ENCODE assay signal across 15 cellular contexts in genomic region chr4:76606662-76607265, GRCh38.
DNase-seq lines count a peak whose midpoint lies in the region; ATAC-seq, FAIRE-seq and TF ChIP-seq lines count a peak whose summit lies in the region.
"Had no signal": no experiment of that assay in that cellular context is flagged by ENCODE, and none has a peak within 500 bp of the region (broad histone marks: within the 10 kb centered on the region; RNA-seq: fewer than 3 reads in every experiment).

No MANE protein-coding gene starts in this region.

- H4K5ac ChIP-seq in H9 (ENCODE audit: insufficient read length, low read depth, low read length) = no peak overlapping the region
- peak overlapping the region; percentile 55 for H4K5ac ChIP-seq in H1 (ENCODE audit: insufficient read length, low read depth, low read length)

- DNase-seq in H9 (no peak), NAMALWA (ENCODE audit: low spot score) (peak; percentile 61), H1 (ENCODE audit: low read depth in 1 of 2, low spot score in 2 of 2) (no peak), osteocyte (ENCODE audit: extremely low spot score, unreplicated experiment) (no peak), SIG-M5 (lab: John Stamatoyannopoulos, UW) (no peak), PC-3 (no peak)
- DNase-seq: activated naive CD4-positive, alpha-beta T cell treated with anti-CD3 and anti-CD28 coated beads for 36 hours; CD4-positive, CD25-positive, alpha-beta regulatory T cell; glutamatergic neuron; left cardiac atrium; NCI-H446 treated with DMSO at 0.1 percent for 48 hours; Peyer's patch; stimulated activated CD8-positive, alpha-beta memory T cell treated with anti-CD3 and anti-CD28 coated beads, Interleukin-4, amount 100 ng/mL, for 48 hours; thyroid gland had no signal

- H3K56ac ChIP-seq in H9 (ENCODE audit: insufficient read length, low read depth, low read length) = no peak overlapping the region
- peak overlapping the region; percentile 77 for H3K56ac ChIP-seq in H1 (replicated peaks; ENCODE audit: insufficient read length, low read depth, low read length)

- no CpG with 5 or more reads among the region's 1 CpG for WGBS in H9 (ENCODE audit: extremely low coverage, insufficient read length, low lambda C conversion rate)
- WGBS in H1 (ENCODE audit: extremely low coverage in 1 of 2, insufficient coverage in 1 of 2, insufficient read length in 1 of 2, insufficient replicate concordance in 2 of 2, low coverage in 1 of 2, low lambda C conversion rate in 2 of 2, missing lambda C conversion rate in 1 of 2), 2 experiments = 80% methylated on average over 1 of the region's 1 CpG; no CpG with 5 or more reads in 1 of the 2 experiments

- no peak overlapping the region for H3T11ph ChIP-seq in H9 (ENCODE audit: low read length)

- no peaks in the 10 kb centered on the region for H3K36me3 ChIP-seq in H1 (ENCODE audit: control insufficient read depth in 2 of 4, insufficient read depth in 4 of 4, low read length in 3 of 4)
- no peaks in the 10 kb centered on the region for H3K36me3 ChIP-seq in PC-3 (ENCODE audit: low read depth, low read length)
- H3K36me3 ChIP-seq: Peyer's patch, thyroid gland had no signal

- H3K23me2 ChIP-seq in H9 (ENCODE audit: insufficient read length, low read depth, low read length, poor library complexity, severe bottlenecking) (no peaks in the 10 kb centered on the region), H1 (ENCODE audit: low read depth, low read length) (no peaks in the 10 kb centered on the region)

- H4K20me1 ChIP-seq in H9 (ENCODE audit: control insufficient read depth, insufficient read depth, insufficient read length) (no peaks in the 10 kb centered on the region), H1 (replicated peaks in 1 of 2; ENCODE audit: control insufficient read depth in 1 of 2, insufficient read depth in 2 of 2, low read length in 2 of 2) (no peaks in the 10 kb centered on the region), PC-3 (ENCODE audit: low read length) (no peaks in the 10 kb centered on the region)

- H3K79me2 ChIP-seq in H9 (ENCODE audit: insufficient read depth, low read length) (no peaks in the 10 kb centered on the region), H1 (ENCODE audit: control insufficient read depth in 1 of 2, insufficient read depth in 2 of 2, low read length in 2 of 2) (no peaks in the 10 kb centered on the region), PC-3 (ENCODE audit: low read length) (no peaks in the 10 kb centered on the region)

- H3K9me3 Mint-ChIP-seq in H9 = no peaks in the 10 kb centered on the region; a peak in 1 of 5 replicates
- no peaks in the 10 kb centered on the region for H3K9me3 Mint-ChIP-seq in osteocyte (ENCODE audit: unreplicated experiment)
- H3K9me3 Mint-ChIP-seq: activated naive CD4-positive, alpha-beta T cell treated with anti-CD3 and anti-CD28 coated beads for 36 hours had no signal

- no peak for TF ChIP-seq RAD21 in H1 (IDR thresholded peaks at IDR 0.05 in 1 of 2, conservative IDR thresholded peaks at IDR 0.05 in 1 of 2; ENCODE audit: low read depth in 2 of 2, low read length in 2 of 2)

- H3F3A ChIP-seq in PC-3 (ENCODE audit: low read length, unreplicated experiment) = no peaks in the 10 kb centered on the region

- no peak overlapping the region for H3K23ac ChIP-seq in H9 (ENCODE audit: insufficient read length, low read depth, low read length)
- no peak overlapping the region for H3K23ac ChIP-seq in H1 (ENCODE audit: insufficient read length)

- no peaks in the 10 kb centered on the region for H3K9me2 ChIP-seq in PC-3 (replicated peaks; ENCODE audit: low read length)

- no peak overlapping the region for H3K4me2 ChIP-seq in H9 (ENCODE audit: insufficient read depth, insufficient read length, low read length)
- peak overlapping the region; percentile 14 to 17; a peak in 2 of 4 replicates for H3K4me2 ChIP-seq in H1 (ENCODE audit: insufficient read depth in 1 of 2, low read depth in 2 of 2, low read length in 2 of 2)
- no peak overlapping the region for H3K4me2 ChIP-seq in PC-3 (ENCODE audit: low read length)

- H4K91ac ChIP-seq in H9 (ENCODE audit: insufficient read length, low read depth, low read length) (no peak overlapping the region), H1 (replicated peaks; ENCODE audit: insufficient read length, low read length) (no peak overlapping the region)

- H2BK12ac ChIP-seq in H9 (ENCODE audit: insufficient read length, low read depth, low read length) (no peak overlapping the region), H1 (ENCODE audit: low read depth, low read length) (no peak overlapping the region)

- H2AFZ ChIP-seq in H9 (ENCODE audit: low read length) = no peak overlapping the region
- H2AFZ ChIP-seq in H1 (ENCODE audit: low read length) = no peak overlapping the region
- no peak overlapping the region for H2AFZ ChIP-seq in PC-3 (ENCODE audit: low read length)

- H2BK20ac ChIP-seq in H9 (ENCODE audit: low read depth, low read length, poor library complexity, severe bottlenecking) (peak overlapping the region; percentile 65), H1 (ENCODE audit: low read length) (no peak overlapping the region)

- H3K27ac Mint-ChIP-seq in H9 (peak overlapping the region in 2 of 3 experiments; percentile 1 to 92; a peak in 3 of 7 replicates), osteocyte (ENCODE audit: unreplicated experiment) (peak overlapping the region; percentile 50)
- H3K27ac Mint-ChIP-seq: activated naive CD4-positive, alpha-beta T cell treated with anti-CD3 and anti-CD28 coated beads for 36 hours; CD4-positive, CD25-positive, alpha-beta regulatory T cell had no signal

- no TSS peak for BruUV-seq in PC-3 (replicated peaks; lab: Mats Ljungman, UMichigan)

- H3K27ac ChIP-seq in H9 (ENCODE audit: insufficient read length, low read depth, low read length) = no peak overlapping the region
- H3K27ac ChIP-seq in H1 (ENCODE audit: low read depth, low read length) = no peak overlapping the region
- H3K27ac ChIP-seq in PC-3 (ENCODE audit: low read length) = no peak overlapping the region
- H3K27ac ChIP-seq: thyroid gland had no signal

- H3K4me3 Mint-ChIP-seq in H9 (no peak overlapping the region; a peak in 1 of 5 replicates), osteocyte (ENCODE audit: unreplicated experiment) (no peak overlapping the region)
- H3K4me3 Mint-ChIP-seq: activated naive CD4-positive, alpha-beta T cell treated with anti-CD3 and anti-CD28 coated beads for 36 hours; CD4-positive, CD25-positive, alpha-beta regulatory T cell had no signal

- no peaks in the 10 kb centered on the region for H3K27me3 ChIP-seq in H9 (ENCODE audit: insufficient read depth, low read length)
- no peaks in the 10 kb centered on the region for H3K27me3 ChIP-seq in H1 (replicated peaks in 1 of 4; ENCODE audit: control insufficient read depth in 3 of 4, extremely low read depth in 1 of 4, insufficient read depth in 3 of 4, low read length in 3 of 4)
- H3K27me3 ChIP-seq in PC-3 (ENCODE audit: low read length) = no peaks in the 10 kb centered on the region
- H3K27me3 ChIP-seq: Peyer's patch, thyroid gland had no signal

- H2BK15ac ChIP-seq in H9 (ENCODE audit: low read depth, low read length) (no peak overlapping the region), H1 (ENCODE audit: low read length) (no peak overlapping the region)

- no peak overlapping the region for H3K9ac ChIP-seq in H9 (ENCODE audit: extremely low read depth, insufficient read length, low read length)
- no peak overlapping the region for H3K9ac ChIP-seq in H1 (replicated peaks in 1 of 4; ENCODE audit: extremely low read depth in 1 of 4, low read depth in 3 of 4, low read length in 3 of 4)
- H3K9ac ChIP-seq in PC-3 (ENCODE audit: low read length) = no peak overlapping the region

- H3K4me1 Mint-ChIP-seq in H9 (peaks cover 55 to 60% of the 10 kb centered on the region in 2 experiments), osteocyte (ENCODE audit: unreplicated experiment) (peaks cover 22% of the 10 kb centered on the region)
- H3K4me1 Mint-ChIP-seq: CD4-positive, CD25-positive, alpha-beta regulatory T cell had no signal

- H2AK5ac ChIP-seq in H9 (ENCODE audit: insufficient read length, low read length) (no peak overlapping the region), H1 (ENCODE audit: low read depth, low read length) (no peak overlapping the region)

- TF ChIP-seq EP300 in H1 (IDR thresholded peaks at IDR 0.05; ENCODE audit: borderline replicate concordance in 1 of 2, low read depth in 2 of 2, low read length in 2 of 2) = no peak

- H3K9me3 ChIP-seq in H9 (ENCODE audit: control insufficient read depth, low read depth, low read length) (no peaks in the 10 kb centered on the region), H1 (ENCODE audit: insufficient read depth in 2 of 2, low read depth in 1 of 2, low read length in 1 of 2) (no peaks in the 10 kb centered on the region), PC-3 (ENCODE audit: low read length) (no peaks in the 10 kb centered on the region)
- H3K9me3 ChIP-seq: Peyer's patch, thyroid gland had no signal

- H3K36me3 Mint-ChIP-seq in H9 (ENCODE audit: insufficient read depth in 1 of 3, low read depth in 3 of 3) (no peaks in the 10 kb centered on the region), osteocyte (ENCODE audit: unreplicated experiment) (no peaks in the 10 kb centered on the region)
- H3K36me3 Mint-ChIP-seq: CD4-positive, CD25-positive, alpha-beta regulatory T cell had no signal

- TF ChIP-seq CTCF in H9 (conservative IDR thresholded peaks at IDR 0.05) (no peak), H1 (IDR thresholded peaks at IDR 0.05; ENCODE audit: control extremely low read depth in 1 of 3, insufficient read depth in 1 of 3, low read depth in 1 of 3, low read length in 3 of 3) (no peak), osteocyte (IDR thresholded peaks at IDR 0.05) (no peak), PC-3 (conservative IDR thresholded peaks at IDR 0.05; ENCODE audit: low read depth, low read length) (no peak)

- H4K8ac ChIP-seq in H9 (replicated peaks; ENCODE audit: insufficient read length, low read depth, low read length) (no peak overlapping the region), H1 (ENCODE audit: extremely low read depth, insufficient read depth, low read length) (no peak overlapping the region; the same call in 1 of the 2 replicates)

- H3K79me1 ChIP-seq in H9 (ENCODE audit: insufficient read depth, low read depth, low read length, poor library complexity, severe bottlenecking) = no peaks in the 10 kb centered on the region
- H3K79me1 ChIP-seq in H1 (ENCODE audit: low read depth, low read length) = no peaks in the 10 kb centered on the region

- H3K18ac ChIP-seq in H9 (ENCODE audit: insufficient read length, low read depth, low read length) (no peak overlapping the region), H1 (ENCODE audit: extremely low read depth, low read length) (no peak overlapping the region; the same call in 1 of the 2 replicates)

- CTCF ChIA-PET in H1 (lab: Charles Lee; ENCODE audit: partially characterized antibody) (interaction anchor here (0.7 to 1.7 kb wide), 7 partner anchors 19 to 162 kb away, joined by 3 to 5 read pairs (median 3); no protein-coding TSS in a partner anchor), PC-3 (lab: Charles Lee) (no interaction called here)

- H3K4me3 ChIP-seq in H1 (ENCODE audit: extremely low read depth in 1 of 4, insufficient read depth in 2 of 4, low read depth in 3 of 4, low read length in 4 of 4) = peak overlapping the region in 1 of 4 experiments; percentile 3; a peak in 1 of 8 replicates
- no peak overlapping the region for H3K4me3 ChIP-seq in PC-3 (ENCODE audit: low read length)
- H3K4me3 ChIP-seq: Peyer's patch, thyroid gland had no signal

- peak; percentile 45 for FAIRE-seq in H1 (lab: Jason Lieb, UNC)

- H3K4me1 ChIP-seq in H9 (ENCODE audit: insufficient read depth, low read length) (peaks cover 21% of the 10 kb centered on the region), H1 (replicated peaks in 1 of 4; ENCODE audit: control insufficient read depth in 3 of 4, insufficient read depth in 4 of 4, low read length in 3 of 4) (peaks cover 17 to 29% (median 24%) of the 10 kb centered on the region in 4 experiments; a peak in 6 of 7 replicates), PC-3 (ENCODE audit: insufficient read depth, low read length) (peaks cover 6% of the 10 kb centered on the region)

- H3K14ac ChIP-seq in H9 (ENCODE audit: insufficient read depth, low read length) = no peak overlapping the region
- no peak overlapping the region for H3K14ac ChIP-seq in H1 (ENCODE audit: insufficient read length)

- no peak overlapping the region for H3K4ac ChIP-seq in H9 (ENCODE audit: low read depth, low read length)
- no peak overlapping the region for H3K4ac ChIP-seq in H1 (replicated peaks; ENCODE audit: insufficient read length, low read depth, low read length)

- H2BK120ac ChIP-seq in H9 (ENCODE audit: low read depth, low read length, poor library complexity, severe bottlenecking) = no peak overlapping the region
- H2BK120ac ChIP-seq in H1 (replicated peaks; ENCODE audit: low read depth, low read length) = no peak overlapping the region

- H2BK5ac ChIP-seq in H9 (ENCODE audit: insufficient read length, low read length) = no peak overlapping the region
- H2BK5ac ChIP-seq in H1 (ENCODE audit: low read depth, low read length) = no peak overlapping the region

- TF ChIP-seq POLR2A in H1 (IDR thresholded peaks at IDR 0.05; ENCODE audit: control extremely low read depth in 1 of 2, low read depth in 2 of 2, low read length in 2 of 2) = no peak

- ATAC-seq in HG03108 (IDR thresholded peaks at IDR 0.05; ENCODE audit: unreplicated experiment) (no peak), PC-3 (no peak)

- H3K27me3 Mint-ChIP-seq in H9 (ENCODE audit: low read depth) (no peaks in the 10 kb centered on the region), osteocyte (ENCODE audit: unreplicated experiment) (no peaks in the 10 kb centered on the region)

- intact Hi-C loops in PC-3 (cut with micrococcal nuclease) = no loop called here

- POLR2A ChIA-PET in H1 (lab: Charles Lee; ENCODE audit: partially characterized antibody) (interaction anchor here (0.7 to 1.4 kb wide), 5 partner anchors 8 to 77 kb away, joined by 3 to 4 read pairs (median 3); no protein-coding TSS in a partner anchor), PC-3 (lab: Charles Lee; ENCODE audit: unreplicated experiment) (interaction anchor here (0.5 kb wide), 1 partner anchor 279 kb away, joined by 4 read pairs; no protein-coding TSS in a partner anchor)

Comparison
In these comparisons a context has a peak if more than half of its experiments do, and no peak if none do; other contexts are left out.
1. H3K4me2 ChIP-seq: peak in H1 (2 of 2); none in H9 (single experiment) and PC-3 (single experiment).